ENCODE assay signal across 23 cellular contexts in genomic region chr17:17563530-17563929, GRCh38.
"Had no signal": no experiment of that assay in that cellular context is flagged by ENCODE, and none has a peak within 500 bp of the region (broad histone marks: within the 10 kb centered on the region; RNA-seq: fewer than 3 reads in every experiment).

No MANE protein-coding gene starts in this region.

- DNase-seq: activated CD8-positive, alpha-beta memory T cell treated with anti-CD3 and anti-CD28 coated beads, Interleukin-2, amount 50 U/mL, for 4 hours; activated T-cell treated with anti-CD3 and anti-CD28 coated beads, Interleukin-2, amount 50 U/mL, for 24 hours; heart right ventricle; ovary; stimulated activated CD4-positive, alpha-beta T cell treated with anti-CD3 and anti-CD28 coated beads, Interleukin-1b, Interleukin-23, amount 100 ng/mL, for 48 hours; T-cell; uterus had no signal

- H3K9me3 Mint-ChIP-seq: activated T-cell treated with anti-CD3 and anti-CD28 coated beads, Interleukin-2, amount 50 U/mL, for 24 hours; activated T-helper 17 cell treated with anti-CD3 and anti-CD28 coated beads, Interleukin-2, amount 50 U/mL, for 72 hours; mesothelial cell of epicardium; natural killer cell treated with Interleukin-12 subunit alpha and Interleukin-12 subunit beta and Interleukin-15 and Interleukin-18, amount 100 ng/mL, for 72 hours; stimulated activated naive CD8-positive, alpha-beta T cell treated with anti-CD3 and anti-CD28 coated beads, Interleukin-15, Interleukin-2, amounts not matched to agents 100 ng/mL and 50 ng/mL, for 24 hours; T-cell; T-helper 2 cell treated with Interferon-gamma antibody and Interleukin-4, amounts not matched to agents 5 μg/mL and 100 μg/mL, for 36 hours; WTC11 had no signal

- H3K4me1 ChIP-seq: uterus had no signal

- H3K27ac Mint-ChIP-seq: activated naive CD8-positive, alpha-beta T cell; activated T-cell treated with anti-CD3 and anti-CD28 coated beads, Interleukin-2, amount 50 U/mL, for 24 hours; activated T-helper 17 cell treated with anti-CD3 and anti-CD28 coated beads, Interleukin-2, amount 50 U/mL, for 72 hours; mesothelial cell of epicardium; natural killer cell treated with Interleukin-12 subunit alpha and Interleukin-12 subunit beta and Interleukin-15 and Interleukin-18, amount 100 ng/mL, for 72 hours; stimulated activated naive CD8-positive, alpha-beta T cell treated with anti-CD3 and anti-CD28 coated beads, Interleukin-15, Interleukin-2, amounts not matched to agents 100 ng/mL and 50 ng/mL, for 24 hours; T-cell; T-helper 2 cell treated with Interferon-gamma antibody and Interleukin-4, amounts not matched to agents 5 μg/mL and 100 μg/mL, for 36 hours had no signal

- H3K27ac ChIP-seq: heart right ventricle, neutrophil, ovary, suprapubic skin, tibial nerve, uterus had no signal

- H3K4me3 Mint-ChIP-seq: activated naive CD8-positive, alpha-beta T cell; activated T-cell treated with anti-CD3 and anti-CD28 coated beads, Interleukin-2, amount 50 U/mL, for 24 hours; activated T-helper 17 cell treated with anti-CD3 and anti-CD28 coated beads, Interleukin-2, amount 50 U/mL, for 72 hours; mesothelial cell of epicardium; natural killer cell treated with Interleukin-12 subunit alpha and Interleukin-12 subunit beta and Interleukin-15 and Interleukin-18, amount 100 ng/mL, for 72 hours; stimulated activated naive CD8-positive, alpha-beta T cell treated with anti-CD3 and anti-CD28 coated beads, Interleukin-15, Interleukin-2, amounts not matched to agents 100 ng/mL and 50 ng/mL, for 24 hours; T-cell; T-helper 2 cell treated with Interferon-gamma antibody and Interleukin-4, amounts not matched to agents 5 μg/mL and 100 μg/mL, for 36 hours; WTC11 had no signal

- FAIRE-seq: endometrium, keratinocyte, TTC549 had no signal

- H3K4me1 Mint-ChIP-seq: activated T-helper 17 cell treated with anti-CD3 and anti-CD28 coated beads, Interleukin-2, amount 50 U/mL, for 72 hours; mesothelial cell of epicardium had no signal

- H3K36me3 ChIP-seq: breast epithelium, heart right ventricle, neutrophil, ovary, prostate gland, suprapubic skin, tibial nerve, uterus had no signal

- H3K9me3 ChIP-seq: breast epithelium, heart right ventricle, neutrophil, ovary, prostate gland, suprapubic skin, tibial nerve, uterus had no signal

- H3K4me3 ChIP-seq: breast epithelium, heart right ventricle, lung, ovary, prostate gland, suprapubic skin, tibial nerve, uterus had no signal

- H3K27me3 Mint-ChIP-seq: activated naive CD8-positive, alpha-beta T cell; activated T-cell treated with anti-CD3 and anti-CD28 coated beads, Interleukin-2, amount 50 U/mL, for 24 hours; activated T-helper 17 cell treated with anti-CD3 and anti-CD28 coated beads, Interleukin-2, amount 50 U/mL, for 72 hours; natural killer cell treated with Interleukin-12 subunit alpha and Interleukin-12 subunit beta and Interleukin-15 and Interleukin-18, amount 100 ng/mL, for 72 hours; stimulated activated naive CD8-positive, alpha-beta T cell treated with anti-CD3 and anti-CD28 coated beads, Interleukin-15, Interleukin-2, amounts not matched to agents 100 ng/mL and 50 ng/mL, for 24 hours; T-cell had no signal

- H3K36me3 Mint-ChIP-seq: activated naive CD8-positive, alpha-beta T cell; mesothelial cell of epicardium; natural killer cell treated with Interleukin-12 subunit alpha and Interleukin-12 subunit beta and Interleukin-15 and Interleukin-18, amount 100 ng/mL, for 72 hours; T-cell; WTC11 had no signal

- H3K27me3 ChIP-seq: breast epithelium, heart right ventricle, neutrophil, ovary, suprapubic skin, tibial nerve, uterus had no signal

- ATAC-seq: activated T-helper 17 cell treated with anti-CD3 and anti-CD28 coated beads, Interleukin-2, amount 50 U/mL, for 72 hours; heart right ventricle; natural killer cell treated with Interleukin-12 subunit alpha and Interleukin-12 subunit beta and Interleukin-15 and Interleukin-18, amount 100 ng/mL, for 72 hours; T-cell; WTC11 had no signal
